ENCODE assay signal across 1 cellular context in the genomic region with DNA sequence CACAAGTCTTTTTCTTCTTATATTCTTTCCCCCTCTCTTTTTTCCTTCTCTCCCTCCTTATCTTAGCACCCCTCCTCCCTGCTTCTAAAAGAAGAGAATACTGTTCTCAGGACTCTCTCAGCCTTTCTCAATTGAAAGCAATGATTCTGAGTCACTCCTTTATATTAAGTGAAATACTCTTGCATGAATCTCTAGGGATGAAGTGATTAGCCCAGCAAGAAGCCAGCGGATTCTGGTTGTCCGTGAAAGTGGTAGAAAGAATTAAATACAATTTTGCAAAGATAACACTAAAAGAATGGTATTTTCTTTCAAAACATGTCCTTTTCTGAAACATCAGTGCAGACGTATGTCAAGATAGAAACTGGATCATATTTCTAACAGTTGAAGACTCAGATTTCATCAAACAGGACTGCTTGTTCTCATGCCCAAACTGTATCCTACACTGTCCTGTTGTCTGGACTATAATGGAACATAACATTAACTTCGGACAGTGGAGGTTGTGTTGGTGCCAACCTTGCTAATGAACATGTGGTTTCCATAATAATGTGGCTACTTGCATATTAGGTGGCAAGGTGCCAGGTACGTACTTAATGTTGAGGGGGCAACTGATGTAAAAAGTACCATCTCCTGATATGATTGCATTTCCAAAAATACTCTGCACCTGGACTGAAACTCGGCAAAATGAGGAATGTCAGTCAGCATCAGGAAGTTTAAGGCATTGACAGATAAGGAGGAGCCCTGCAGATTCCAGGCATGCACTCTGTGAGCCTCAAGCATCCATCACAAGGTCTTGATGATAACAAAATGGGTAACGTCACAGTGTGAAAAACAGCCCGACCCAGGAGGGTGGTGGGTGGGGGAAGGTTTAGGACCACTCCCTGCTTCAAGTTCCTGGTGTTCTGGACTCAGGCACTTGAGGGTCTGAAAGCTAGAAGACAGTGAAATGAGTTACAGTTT.
A peak's percentile ranks its signal among the peaks of the same experiment; 100 is the strongest.
TF ChIP-seq lines count a peak whose summit lies in the region.

No MANE protein-coding gene starts in this region.

TF ChIP-seq in K562, 482 proteins besides CTCF, POLR2A, EP300 and RAD21 (continued from another document):
- TF ChIP-seq, protein P1, sequence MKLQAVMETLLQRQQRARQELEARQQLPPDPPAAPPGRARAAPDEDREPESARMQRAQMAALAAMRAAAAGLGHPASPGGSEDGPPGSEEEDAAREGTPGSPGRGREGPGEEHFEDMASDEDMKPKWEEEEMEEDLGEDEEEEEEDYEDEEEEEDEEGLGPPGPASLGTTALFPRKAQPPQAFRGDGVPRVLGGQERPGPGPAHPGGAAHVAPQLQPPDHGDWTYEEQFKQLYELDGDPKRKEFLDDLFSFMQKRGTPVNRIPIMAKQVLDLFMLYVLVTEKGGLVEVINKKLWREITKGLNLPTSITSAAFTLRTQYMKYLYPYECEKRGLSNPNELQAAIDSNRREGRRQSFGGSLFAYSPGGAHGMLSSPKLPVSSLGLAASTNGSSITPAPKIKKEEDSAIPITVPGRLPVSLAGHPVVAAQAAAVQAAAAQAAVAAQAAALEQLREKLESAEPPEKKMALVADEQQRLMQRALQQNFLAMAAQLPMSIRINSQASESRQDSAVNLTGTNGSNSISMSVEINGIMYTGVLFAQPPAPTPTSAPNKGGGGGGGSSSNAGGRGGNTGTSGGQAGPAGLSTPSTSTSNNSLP (IDR thresholded peaks at IDR 0.05; ENCODE audit: borderline replicate concordance, low read depth, low read length) = no peak
- TF ChIP-seq NEUROD1 (IDR thresholded peaks at IDR 0.05; ENCODE audit: borderline replicate concordance, low read depth, low read length, partially characterized antibody) (no peak), PCBP2 (IDR thresholded peaks at IDR 0.05; ENCODE audit: low read depth, low read length, poor library complexity, severe bottlenecking) (no peak), NFIC (IDR thresholded peaks at IDR 0.05) (peak; percentile 74), GATA2 (CRISPR knock-in tag; IDR thresholded peaks at IDR 0.05) (peak; percentile 30; the same call in 1 of the 2 replicates), HMGN3 (IDR thresholded peaks at IDR 0.05; ENCODE audit: borderline replicate concordance, extremely low read depth, insufficient read length, low read depth, low read length) (no peak), EZH2 (IDR thresholded peaks at IDR 0.05; ENCODE audit: borderline replicate concordance, low read depth, low read length) (no peak), MTF1 (CRISPR knock-in tag; IDR thresholded peaks at IDR 0.05; ENCODE audit: borderline replicate concordance) (no peak), ZNF764 (CRISPR knock-in tag; IDR thresholded peaks at IDR 0.05; ENCODE audit: low read depth) (no peak), TCF3 (CRISPR knock-in tag; IDR thresholded peaks at IDR 0.05) (peak; percentile 31)
- TF ChIP-seq, protein P2, sequence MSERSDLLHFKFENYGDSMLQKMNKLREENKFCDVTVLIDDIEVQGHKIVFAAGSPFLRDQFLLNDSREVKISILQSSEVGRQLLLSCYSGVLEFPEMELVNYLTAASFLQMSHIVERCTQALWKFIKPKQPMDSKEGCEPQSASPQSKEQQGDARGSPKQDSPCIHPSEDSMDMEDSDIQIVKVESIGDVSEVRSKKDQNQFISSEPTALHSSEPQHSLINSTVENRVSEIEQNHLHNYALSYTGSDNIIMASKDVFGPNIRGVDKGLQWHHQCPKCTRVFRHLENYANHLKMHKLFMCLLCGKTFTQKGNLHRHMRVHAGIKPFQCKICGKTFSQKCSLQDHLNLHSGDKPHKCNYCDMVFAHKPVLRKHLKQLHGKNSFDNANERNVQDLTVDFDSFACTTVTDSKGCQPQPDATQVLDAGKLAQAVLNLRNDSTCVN (CRISPR knock-in tag; IDR thresholded peaks at IDR 0.05) = no peak
- TF ChIP-seq, protein P3, sequence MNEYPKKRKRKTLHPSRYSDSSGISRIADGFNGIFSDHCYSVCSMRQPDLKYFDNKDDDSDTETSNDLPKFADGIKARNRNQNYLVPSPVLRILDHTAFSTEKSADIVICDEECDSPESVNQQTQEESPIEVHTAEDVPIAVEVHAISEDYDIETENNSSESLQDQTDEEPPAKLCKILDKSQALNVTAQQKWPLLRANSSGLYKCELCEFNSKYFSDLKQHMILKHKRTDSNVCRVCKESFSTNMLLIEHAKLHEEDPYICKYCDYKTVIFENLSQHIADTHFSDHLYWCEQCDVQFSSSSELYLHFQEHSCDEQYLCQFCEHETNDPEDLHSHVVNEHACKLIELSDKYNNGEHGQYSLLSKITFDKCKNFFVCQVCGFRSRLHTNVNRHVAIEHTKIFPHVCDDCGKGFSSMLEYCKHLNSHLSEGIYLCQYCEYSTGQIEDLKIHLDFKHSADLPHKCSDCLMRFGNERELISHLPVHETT (CRISPR knock-in tag; conservative IDR thresholded peaks at IDR 0.05 in 1 of 2, IDR thresholded peaks at IDR 0.05 in 1 of 2) = no peak
- TF ChIP-seq, protein P4, sequence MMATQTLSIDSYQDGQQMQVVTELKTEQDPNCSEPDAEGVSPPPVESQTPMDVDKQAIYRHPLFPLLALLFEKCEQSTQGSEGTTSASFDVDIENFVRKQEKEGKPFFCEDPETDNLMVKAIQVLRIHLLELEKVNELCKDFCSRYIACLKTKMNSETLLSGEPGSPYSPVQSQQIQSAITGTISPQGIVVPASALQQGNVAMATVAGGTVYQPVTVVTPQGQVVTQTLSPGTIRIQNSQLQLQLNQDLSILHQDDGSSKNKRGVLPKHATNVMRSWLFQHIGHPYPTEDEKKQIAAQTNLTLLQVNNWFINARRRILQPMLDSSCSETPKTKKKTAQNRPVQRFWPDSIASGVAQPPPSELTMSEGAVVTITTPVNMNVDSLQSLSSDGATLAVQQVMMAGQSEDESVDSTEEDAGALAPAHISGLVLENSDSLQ (IDR thresholded peaks at IDR 0.05) = peak; percentile 56
- TF ChIP-seq, protein P5, sequence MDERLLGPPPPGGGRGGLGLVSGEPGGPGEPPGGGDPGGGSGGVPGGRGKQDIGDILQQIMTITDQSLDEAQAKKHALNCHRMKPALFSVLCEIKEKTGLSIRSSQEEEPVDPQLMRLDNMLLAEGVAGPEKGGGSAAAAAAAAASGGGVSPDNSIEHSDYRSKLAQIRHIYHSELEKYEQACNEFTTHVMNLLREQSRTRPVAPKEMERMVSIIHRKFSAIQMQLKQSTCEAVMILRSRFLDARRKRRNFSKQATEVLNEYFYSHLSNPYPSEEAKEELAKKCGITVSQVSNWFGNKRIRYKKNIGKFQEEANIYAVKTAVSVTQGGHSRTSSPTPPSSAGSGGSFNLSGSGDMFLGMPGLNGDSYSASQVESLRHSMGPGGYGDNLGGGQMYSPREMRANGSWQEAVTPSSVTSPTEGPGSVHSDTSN (CRISPR knock-in tag; IDR thresholded peaks at IDR 0.05; ENCODE audit: low read depth) = no peak
- TF ChIP-seq, protein P5 (tag; conservative IDR thresholded peaks at IDR 0.05; ENCODE audit: low read depth) = peak; percentile 32; the same call in 1 of the 2 replicates
- TF ChIP-seq, protein P6, sequence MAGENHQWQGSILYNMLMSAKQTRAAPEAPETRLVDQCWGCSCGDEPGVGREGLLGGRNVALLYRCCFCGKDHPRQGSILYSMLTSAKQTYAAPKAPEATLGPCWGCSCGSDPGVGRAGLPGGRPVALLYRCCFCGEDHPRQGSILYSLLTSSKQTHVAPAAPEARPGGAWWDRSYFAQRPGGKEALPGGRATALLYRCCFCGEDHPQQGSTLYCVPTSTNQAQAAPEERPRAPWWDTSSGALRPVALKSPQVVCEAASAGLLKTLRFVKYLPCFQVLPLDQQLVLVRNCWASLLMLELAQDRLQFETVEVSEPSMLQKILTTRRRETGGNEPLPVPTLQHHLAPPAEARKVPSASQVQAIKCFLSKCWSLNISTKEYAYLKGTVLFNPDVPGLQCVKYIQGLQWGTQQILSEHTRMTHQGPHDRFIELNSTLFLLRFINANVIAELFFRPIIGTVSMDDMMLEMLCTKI (IDR thresholded peaks at IDR 0.05; ENCODE audit: partially characterized antibody) = no peak
- TF ChIP-seq, protein P7, sequence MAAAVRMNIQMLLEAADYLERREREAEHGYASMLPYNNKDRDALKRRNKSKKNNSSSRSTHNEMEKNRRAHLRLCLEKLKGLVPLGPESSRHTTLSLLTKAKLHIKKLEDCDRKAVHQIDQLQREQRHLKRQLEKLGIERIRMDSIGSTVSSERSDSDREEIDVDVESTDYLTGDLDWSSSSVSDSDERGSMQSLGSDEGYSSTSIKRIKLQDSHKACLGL (CRISPR knock-in tag; IDR thresholded peaks at IDR 0.05; ENCODE audit: borderline replicate concordance, poor library complexity, severe bottlenecking) = no peak
